1 cellular context compared by ENCODE assay signal in the genomic region with DNA sequence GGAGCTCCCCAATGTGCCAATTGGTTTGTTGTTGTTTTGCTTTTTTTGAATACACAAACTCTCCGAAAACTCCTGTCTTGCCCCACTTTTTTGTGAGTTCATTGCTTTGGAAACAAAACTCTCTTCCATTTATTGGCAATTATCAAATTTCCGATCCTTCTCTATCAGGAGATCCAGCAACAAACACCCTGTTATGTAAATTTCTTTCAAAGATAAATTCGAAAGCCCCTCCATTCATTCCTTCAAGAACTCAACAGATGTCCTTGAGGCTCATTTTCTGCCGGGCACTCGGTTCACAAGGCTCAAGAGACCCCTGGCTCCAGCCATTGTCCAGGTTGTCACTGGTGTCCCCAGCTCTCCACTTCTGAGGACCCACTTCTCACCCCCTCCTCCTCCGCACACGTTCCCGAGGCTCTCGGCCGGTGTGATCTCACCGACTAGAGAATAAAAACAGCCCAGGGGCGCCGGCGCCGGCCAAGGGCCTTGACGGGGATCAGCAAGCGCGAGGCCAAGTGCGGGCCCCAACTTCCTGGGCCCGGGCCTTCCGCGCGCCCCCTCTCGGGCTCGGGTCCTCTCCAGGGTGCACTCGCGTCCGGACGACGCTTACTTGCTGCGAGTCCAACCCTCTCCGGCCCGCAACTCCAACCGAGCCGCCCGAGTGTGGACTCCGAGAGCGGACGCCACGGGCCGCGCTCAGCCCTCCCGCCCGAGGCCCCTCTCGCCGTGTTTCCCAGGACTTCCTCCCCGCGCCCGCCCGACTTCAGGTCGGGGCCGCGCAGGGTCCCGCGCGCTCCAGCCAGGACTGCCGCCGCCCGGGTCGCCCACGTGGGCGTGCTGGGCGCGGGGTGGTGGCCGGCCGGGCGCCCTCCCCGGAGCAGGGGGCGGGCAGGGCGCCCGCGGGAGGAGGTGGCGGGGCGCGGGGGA.
TF ChIP-seq lines count a peak whose summit lies in the region.

No MANE protein-coding gene starts in this region.

TF ChIP-seq in HepG2, 621 proteins besides CTCF, POLR2A, EP300 and RAD21 (continued from another document and continues in another):
- TF ChIP-seq, protein P1, sequence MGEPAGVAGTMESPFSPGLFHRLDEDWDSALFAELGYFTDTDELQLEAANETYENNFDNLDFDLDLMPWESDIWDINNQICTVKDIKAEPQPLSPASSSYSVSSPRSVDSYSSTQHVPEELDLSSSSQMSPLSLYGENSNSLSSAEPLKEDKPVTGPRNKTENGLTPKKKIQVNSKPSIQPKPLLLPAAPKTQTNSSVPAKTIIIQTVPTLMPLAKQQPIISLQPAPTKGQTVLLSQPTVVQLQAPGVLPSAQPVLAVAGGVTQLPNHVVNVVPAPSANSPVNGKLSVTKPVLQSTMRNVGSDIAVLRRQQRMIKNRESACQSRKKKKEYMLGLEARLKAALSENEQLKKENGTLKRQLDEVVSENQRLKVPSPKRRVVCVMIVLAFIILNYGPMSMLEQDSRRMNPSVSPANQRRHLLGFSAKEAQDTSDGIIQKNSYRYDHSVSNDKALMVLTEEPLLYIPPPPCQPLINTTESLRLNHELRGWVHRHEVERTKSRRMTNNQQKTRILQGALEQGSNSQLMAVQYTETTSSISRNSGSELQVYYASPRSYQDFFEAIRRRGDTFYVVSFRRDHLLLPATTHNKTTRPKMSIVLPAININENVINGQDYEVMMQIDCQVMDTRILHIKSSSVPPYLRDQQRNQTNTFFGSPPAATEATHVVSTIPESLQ (CRISPR knock-in tag; conservative IDR thresholded peaks at IDR 0.05): no peak
- no peak for TF ChIP-seq REL (CRISPR knock-in tag; conservative IDR thresholded peaks at IDR 0.05)
- no peak for TF ChIP-seq KDM1A (CRISPR knock-in tag; IDR thresholded peaks at IDR 0.05)
- TF ChIP-seq ZNF317 (CRISPR knock-in tag; IDR thresholded peaks at IDR 0.05): no peak
- no peak for TF ChIP-seq ATM (IDR thresholded peaks at IDR 0.05; ENCODE audit: borderline replicate concordance)
- TF ChIP-seq U2AF2 (IDR thresholded peaks at IDR 0.05; ENCODE audit: low read depth, low read length): no peak
- TF ChIP-seq, protein P2, sequence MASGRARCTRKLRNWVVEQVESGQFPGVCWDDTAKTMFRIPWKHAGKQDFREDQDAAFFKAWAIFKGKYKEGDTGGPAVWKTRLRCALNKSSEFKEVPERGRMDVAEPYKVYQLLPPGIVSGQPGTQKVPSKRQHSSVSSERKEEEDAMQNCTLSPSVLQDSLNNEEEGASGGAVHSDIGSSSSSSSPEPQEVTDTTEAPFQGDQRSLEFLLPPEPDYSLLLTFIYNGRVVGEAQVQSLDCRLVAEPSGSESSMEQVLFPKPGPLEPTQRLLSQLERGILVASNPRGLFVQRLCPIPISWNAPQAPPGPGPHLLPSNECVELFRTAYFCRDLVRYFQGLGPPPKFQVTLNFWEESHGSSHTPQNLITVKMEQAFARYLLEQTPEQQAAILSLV (CRISPR knock-in tag; IDR thresholded peaks at IDR 0.05; ENCODE audit: borderline replicate concordance): 0 out of 2 replicates have a peak, but pooled peaks have one; percentile 21
- no peak for TF ChIP-seq PHF21A (CRISPR knock-in tag; IDR thresholded peaks at IDR 0.05)
- TF ChIP-seq ZBTB7A (CRISPR knock-in tag; IDR thresholded peaks at IDR 0.05): peak; percentile 65; the same call in 1 of the 2 replicates
- TF ChIP-seq, protein P3, sequence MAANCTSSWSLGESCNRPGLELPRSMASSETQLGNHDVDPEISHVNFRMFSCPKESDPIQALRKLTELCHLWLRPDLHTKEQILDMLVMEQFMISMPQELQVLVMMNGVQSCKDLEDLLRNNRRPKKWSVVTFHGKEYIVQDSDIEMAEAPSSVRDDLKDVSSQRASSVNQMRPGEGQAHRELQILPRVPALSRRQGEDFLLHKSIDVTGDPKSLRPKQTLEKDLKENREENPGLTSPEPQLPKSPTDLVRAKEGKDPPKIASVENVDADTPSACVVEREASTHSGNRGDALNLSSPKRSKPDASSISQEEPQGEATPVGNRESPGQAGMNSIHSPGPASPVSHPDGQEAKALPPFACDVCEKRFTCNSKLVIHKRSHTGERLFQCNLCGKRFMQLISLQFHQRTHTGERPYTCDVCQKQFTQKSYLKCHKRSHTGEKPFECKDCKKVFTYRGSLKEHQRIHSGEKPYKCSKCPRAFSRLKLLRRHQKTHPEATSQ (CRISPR knock-in tag; IDR thresholded peaks at IDR 0.05; ENCODE audit: borderline replicate concordance): no peak
- TF ChIP-seq ZNF569 (CRISPR knock-in tag; IDR thresholded peaks at IDR 0.05; ENCODE audit: borderline replicate concordance): no peak
- TF ChIP-seq, protein P4, sequence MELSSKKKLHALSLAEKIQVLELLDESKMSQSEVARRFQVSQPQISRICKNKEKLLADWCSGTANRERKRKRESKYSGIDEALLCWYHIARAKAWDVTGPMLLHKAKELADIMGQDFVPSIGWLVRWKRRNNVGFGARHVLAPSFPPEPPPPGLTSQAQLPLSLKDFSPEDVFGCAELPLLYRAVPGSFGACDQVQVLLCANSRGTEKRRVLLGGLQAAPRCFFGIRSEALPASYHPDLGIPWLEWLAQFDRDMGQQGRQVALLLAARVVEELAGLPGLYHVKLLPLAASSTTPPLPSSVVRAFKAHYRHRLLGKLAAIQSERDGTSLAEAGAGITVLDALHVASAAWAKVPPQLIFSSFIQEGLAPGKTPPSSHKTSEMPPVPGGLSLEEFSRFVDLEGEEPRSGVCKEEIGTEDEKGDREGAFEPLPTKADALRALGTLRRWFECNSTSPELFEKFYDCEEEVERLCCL (CRISPR knock-in tag; IDR thresholded peaks at IDR 0.05; ENCODE audit: borderline replicate concordance): no peak
- TF ChIP-seq YEATS2 (CRISPR knock-in tag; IDR thresholded peaks at IDR 0.05; ENCODE audit: borderline replicate concordance): peak; percentile 38; the same call in 1 of the 2 replicates
- no peak for TF ChIP-seq ZNF350 (CRISPR knock-in tag; IDR thresholded peaks at IDR 0.05; ENCODE audit: borderline replicate concordance, low read depth)
- TF ChIP-seq HOXA7 (CRISPR knock-in tag; IDR thresholded peaks at IDR 0.05): no peak
- TF ChIP-seq USF2 (IDR thresholded peaks at IDR 0.05; ENCODE audit: low read depth, low read length): no peak
- peak; percentile 26; the same call in 1 of the 2 replicates for TF ChIP-seq USF2 (CRISPR knock-in tag; IDR thresholded peaks at IDR 0.05; ENCODE audit: borderline replicate concordance)
- TF ChIP-seq, protein P5, sequence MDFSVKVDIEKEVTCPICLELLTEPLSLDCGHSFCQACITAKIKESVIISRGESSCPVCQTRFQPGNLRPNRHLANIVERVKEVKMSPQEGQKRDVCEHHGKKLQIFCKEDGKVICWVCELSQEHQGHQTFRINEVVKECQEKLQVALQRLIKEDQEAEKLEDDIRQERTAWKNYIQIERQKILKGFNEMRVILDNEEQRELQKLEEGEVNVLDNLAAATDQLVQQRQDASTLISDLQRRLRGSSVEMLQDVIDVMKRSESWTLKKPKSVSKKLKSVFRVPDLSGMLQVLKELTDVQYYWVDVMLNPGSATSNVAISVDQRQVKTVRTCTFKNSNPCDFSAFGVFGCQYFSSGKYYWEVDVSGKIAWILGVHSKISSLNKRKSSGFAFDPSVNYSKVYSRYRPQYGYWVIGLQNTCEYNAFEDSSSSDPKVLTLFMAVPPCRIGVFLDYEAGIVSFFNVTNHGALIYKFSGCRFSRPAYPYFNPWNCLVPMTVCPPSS (IDR thresholded peaks at IDR 0.05): no peak
- no peak for TF ChIP-seq SRSF9 (IDR thresholded peaks at IDR 0.05; ENCODE audit: borderline replicate concordance, insufficient read depth, low read depth, low read length, poor library complexity, severe bottlenecking)
- no peak for TF ChIP-seq RFXAP (CRISPR knock-in tag; IDR thresholded peaks at IDR 0.05; ENCODE audit: borderline replicate concordance)
- no peak for TF ChIP-seq ZSCAN30 (CRISPR knock-in tag; IDR thresholded peaks at IDR 0.05)
- TF ChIP-seq ZNF292 (CRISPR knock-in tag; IDR thresholded peaks at IDR 0.05; ENCODE audit: borderline replicate concordance, low read depth): no peak
- no peak for TF ChIP-seq GTF3A (CRISPR knock-in tag; conservative IDR thresholded peaks at IDR 0.05)
- TF ChIP-seq MTF1 (CRISPR knock-in tag; IDR thresholded peaks at IDR 0.05): no peak
- TF ChIP-seq, protein P6, sequence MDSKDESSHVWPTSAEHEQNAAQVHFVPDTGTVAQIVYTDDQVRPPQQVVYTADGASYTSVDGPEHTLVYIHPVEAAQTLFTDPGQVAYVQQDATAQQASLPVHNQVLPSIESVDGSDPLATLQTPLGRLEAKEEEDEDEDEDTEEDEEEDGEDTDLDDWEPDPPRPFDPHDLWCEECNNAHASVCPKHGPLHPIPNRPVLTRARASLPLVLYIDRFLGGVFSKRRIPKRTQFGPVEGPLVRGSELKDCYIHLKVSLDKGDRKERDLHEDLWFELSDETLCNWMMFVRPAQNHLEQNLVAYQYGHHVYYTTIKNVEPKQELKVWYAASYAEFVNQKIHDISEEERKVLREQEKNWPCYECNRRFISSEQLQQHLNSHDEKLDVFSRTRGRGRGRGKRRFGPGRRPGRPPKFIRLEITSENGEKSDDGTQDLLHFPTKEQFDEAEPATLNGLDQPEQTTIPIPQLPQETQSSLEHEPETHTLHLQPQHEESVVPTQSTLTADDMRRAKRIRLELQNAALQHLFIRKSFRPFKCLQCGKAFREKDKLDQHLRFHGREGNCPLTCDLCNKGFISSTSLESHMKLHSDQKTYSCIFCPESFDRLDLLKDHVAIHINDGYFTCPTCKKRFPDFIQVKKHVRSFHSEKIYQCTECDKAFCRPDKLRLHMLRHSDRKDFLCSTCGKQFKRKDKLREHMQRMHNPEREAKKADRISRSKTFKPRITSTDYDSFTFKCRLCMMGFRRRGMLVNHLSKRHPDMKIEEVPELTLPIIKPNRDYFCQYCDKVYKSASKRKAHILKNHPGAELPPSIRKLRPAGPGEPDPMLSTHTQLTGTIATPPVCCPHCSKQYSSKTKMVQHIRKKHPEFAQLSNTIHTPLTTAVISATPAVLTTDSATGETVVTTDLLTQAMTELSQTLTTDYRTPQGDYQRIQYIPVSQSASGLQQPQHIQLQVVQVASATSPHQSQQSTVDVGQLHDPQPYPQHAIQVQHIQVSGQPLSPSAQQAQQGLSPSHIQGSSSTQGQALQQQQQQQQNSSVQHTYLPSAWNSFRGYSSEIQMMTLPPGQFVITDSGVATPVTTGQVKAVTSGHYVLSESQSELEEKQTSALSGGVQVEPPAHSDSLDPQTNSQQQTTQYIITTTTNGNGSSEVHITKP (CRISPR knock-in tag; IDR thresholded peaks at IDR 0.05; ENCODE audit: low read depth): no peak
- TF ChIP-seq ZNF609 (CRISPR knock-in tag; IDR thresholded peaks at IDR 0.05; ENCODE audit: borderline replicate concordance): no peak; the same call in 1 of the 2 replicates
- TF ChIP-seq ZSCAN29 (CRISPR knock-in tag; conservative IDR thresholded peaks at IDR 0.05): 0 out of 2 replicates have a peak, but pooled peaks have one; percentile 47
- no peak; the same call in 1 of the 2 replicates for TF ChIP-seq ZKSCAN8 (CRISPR knock-in tag; IDR thresholded peaks at IDR 0.05; ENCODE audit: borderline replicate concordance)
- TF ChIP-seq, protein P7, sequence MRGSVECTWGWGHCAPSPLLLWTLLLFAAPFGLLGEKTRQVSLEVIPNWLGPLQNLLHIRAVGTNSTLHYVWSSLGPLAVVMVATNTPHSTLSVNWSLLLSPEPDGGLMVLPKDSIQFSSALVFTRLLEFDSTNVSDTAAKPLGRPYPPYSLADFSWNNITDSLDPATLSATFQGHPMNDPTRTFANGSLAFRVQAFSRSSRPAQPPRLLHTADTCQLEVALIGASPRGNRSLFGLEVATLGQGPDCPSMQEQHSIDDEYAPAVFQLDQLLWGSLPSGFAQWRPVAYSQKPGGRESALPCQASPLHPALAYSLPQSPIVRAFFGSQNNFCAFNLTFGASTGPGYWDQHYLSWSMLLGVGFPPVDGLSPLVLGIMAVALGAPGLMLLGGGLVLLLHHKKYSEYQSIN (CRISPR knock-in tag; IDR thresholded peaks at IDR 0.05; ENCODE audit: borderline replicate concordance): no peak; the same call in 1 of the 2 replicates
- TF ChIP-seq ZNF101 (CRISPR knock-in tag; IDR thresholded peaks at IDR 0.05; ENCODE audit: borderline replicate concordance, low read depth): no peak
- no peak for TF ChIP-seq PITX1 (CRISPR knock-in tag; IDR thresholded peaks at IDR 0.05)
- TF ChIP-seq MAFK (conservative IDR thresholded peaks at IDR 0.05 in 1 of 2, IDR thresholded peaks at IDR 0.05 in 1 of 2; ENCODE audit: low read length in 2 of 2): no peak
- no peak for TF ChIP-seq ZNF460 (CRISPR knock-in tag; IDR thresholded peaks at IDR 0.05; ENCODE audit: borderline replicate concordance)
